In the genomic region with DNA sequence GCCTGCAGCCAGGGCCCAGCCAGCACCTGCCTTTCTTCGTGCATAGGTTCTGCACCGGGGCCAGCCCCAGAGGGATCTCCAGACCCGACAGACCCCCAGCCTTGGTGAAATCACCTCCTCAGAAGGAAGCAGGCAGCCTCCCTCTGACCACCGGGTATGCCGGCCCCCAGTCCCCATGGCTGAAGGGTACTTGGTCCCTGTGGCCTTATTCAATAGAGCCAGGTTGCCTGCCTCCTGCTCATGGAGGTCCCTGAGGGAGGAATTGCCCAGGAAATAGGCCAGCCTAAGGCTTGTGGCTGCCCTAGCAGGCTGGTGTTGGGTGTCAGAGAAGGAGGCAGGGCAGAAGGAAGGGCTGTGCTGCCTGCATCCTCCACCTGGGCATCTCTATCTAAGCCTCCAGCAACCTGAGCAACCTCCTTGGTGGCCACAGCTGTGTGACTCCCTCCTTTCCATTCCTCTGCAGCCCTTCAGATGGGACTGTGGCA, we compare ENCODE assay signal across 1 cellular context.
TF ChIP-seq lines count a peak whose summit lies in the region.

No MANE protein-coding gene starts in this region.

TF ChIP-seq in IMR-90, 13 proteins besides CTCF, POLR2A, EP300 and RAD21 (continued from another document):
- no peak for TF ChIP-seq MAFK (IDR thresholded peaks at IDR 0.05; ENCODE audit: low read depth, low read length)
TF ChIP-seq in IMR-90: peak in this region for 0.
